Comparison of ENCODE assay signal across 22 cellular contexts in the genomic region with DNA sequence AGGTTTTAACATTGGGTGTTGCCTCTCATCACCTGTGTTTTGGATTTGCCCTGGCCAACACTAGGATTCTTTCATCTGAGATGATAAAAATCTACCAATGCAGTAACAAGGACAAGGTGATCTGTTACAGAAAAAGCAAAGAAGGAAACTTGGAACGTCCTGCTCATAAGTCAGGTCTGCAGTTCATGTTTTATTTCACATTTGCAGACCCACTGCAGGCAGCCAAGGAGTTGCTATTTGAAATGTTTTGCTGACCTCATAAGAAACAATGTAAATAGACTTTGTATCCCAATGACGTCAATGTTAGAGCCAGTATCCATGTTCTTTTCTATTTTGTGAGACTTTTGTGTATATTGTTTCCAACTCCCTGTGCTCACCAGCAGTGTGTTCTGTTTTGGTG.
"Had no signal": no experiment of that assay in that cellular context is flagged by ENCODE, and none has a peak within 500 bp of the region (broad histone marks: within the 10 kb centered on the region; RNA-seq: fewer than 3 reads in every experiment).

No MANE protein-coding gene starts in this region.

- H3K9me3 Mint-ChIP-seq: activated CD4-positive, alpha-beta T cell treated with anti-CD3 and anti-CD28 coated beads, Interleukin-2, amount 10 ng/mL, durations not matched to agents 7 days and 5 days; neural crest cell had no signal

- H3K27ac ChIP-seq: adrenal gland, ascending aorta, epithelial cell of prostate, lower lobe of right lung, spleen had no signal

- H3K9me3 ChIP-seq: adrenal gland, ascending aorta, lower lobe of right lung, mucosa of descending colon, spleen had no signal

- H3K27me3 Mint-ChIP-seq: activated naive CD8-positive, alpha-beta T cell; naive thymus-derived CD4-positive, alpha-beta T cell; T-helper 17 cell had no signal

- H3K36me3 ChIP-seq: adrenal gland, ascending aorta, lower lobe of right lung, spleen had no signal

- ATAC-seq: activated CD8-positive, alpha-beta T cell treated with anti-CD3 and anti-CD28 coated beads, Interleukin-2, amount 10 ng/mL, durations not matched to agents 7 days and 5 days; left lobe of liver; lower lobe of right lung; mucosa of descending colon; naive thymus-derived CD4-positive, alpha-beta T cell; T-helper 17 cell had no signal

- H3K4me3 Mint-ChIP-seq: activated CD4-positive, alpha-beta T cell treated with anti-CD3 and anti-CD28 coated beads, Interleukin-2, amount 10 ng/mL, durations not matched to agents 7 days and 5 days; activated CD8-positive, alpha-beta T cell treated with anti-CD3 and anti-CD28 coated beads, Interleukin-2, amount 10 ng/mL, durations not matched to agents 7 days and 5 days; activated naive CD8-positive, alpha-beta T cell; naive thymus-derived CD4-positive, alpha-beta T cell; neural crest cell; T-helper 17 cell had no signal

- DNase-seq: activated CD4-positive, alpha-beta T cell treated with anti-CD3 and anti-CD28 coated beads, Interleukin-2, amount 10 ng/mL, durations not matched to agents 7 days and 5 days; activated CD8-positive, alpha-beta T cell treated with anti-CD3 and anti-CD28 coated beads, Interleukin-2, amount 10 ng/mL, durations not matched to agents 7 days and 5 days; adrenal gland; cerebellar nuclear complex; cortex of kidney; foreskin fibroblast; lower lobe of right lung; mesendoderm; mucosa of descending colon; naive thymus-derived CD4-positive, alpha-beta T cell; occipital lobe; posterior cingulate gyrus; spleen; stimulated activated CD4-positive, alpha-beta T cell treated with anti-CD3 and anti-CD28 coated beads, Interleukin-4, amount 100 ng/mL, for 1 hour; stimulated activated naive CD4-positive, alpha-beta T cell; SW 1271; T-helper 17 cell had no signal

- H3K4me1 ChIP-seq: adrenal gland, lower lobe of right lung, spleen had no signal

- H3K4me3 ChIP-seq: adrenal gland, ascending aorta, lower lobe of right lung, mucosa of descending colon, spleen had no signal

- H3K36me3 Mint-ChIP-seq: activated naive CD8-positive, alpha-beta T cell; naive thymus-derived CD4-positive, alpha-beta T cell had no signal

- H3K27me3 ChIP-seq: adrenal gland, ascending aorta, spleen had no signal

- H3K4me1 Mint-ChIP-seq: activated CD4-positive, alpha-beta T cell treated with anti-CD3 and anti-CD28 coated beads, Interleukin-2, amount 10 ng/mL, durations not matched to agents 7 days and 5 days; naive thymus-derived CD4-positive, alpha-beta T cell; T-helper 17 cell had no signal
